ENCODE assay signal across 8 cellular contexts in the genomic region with DNA sequence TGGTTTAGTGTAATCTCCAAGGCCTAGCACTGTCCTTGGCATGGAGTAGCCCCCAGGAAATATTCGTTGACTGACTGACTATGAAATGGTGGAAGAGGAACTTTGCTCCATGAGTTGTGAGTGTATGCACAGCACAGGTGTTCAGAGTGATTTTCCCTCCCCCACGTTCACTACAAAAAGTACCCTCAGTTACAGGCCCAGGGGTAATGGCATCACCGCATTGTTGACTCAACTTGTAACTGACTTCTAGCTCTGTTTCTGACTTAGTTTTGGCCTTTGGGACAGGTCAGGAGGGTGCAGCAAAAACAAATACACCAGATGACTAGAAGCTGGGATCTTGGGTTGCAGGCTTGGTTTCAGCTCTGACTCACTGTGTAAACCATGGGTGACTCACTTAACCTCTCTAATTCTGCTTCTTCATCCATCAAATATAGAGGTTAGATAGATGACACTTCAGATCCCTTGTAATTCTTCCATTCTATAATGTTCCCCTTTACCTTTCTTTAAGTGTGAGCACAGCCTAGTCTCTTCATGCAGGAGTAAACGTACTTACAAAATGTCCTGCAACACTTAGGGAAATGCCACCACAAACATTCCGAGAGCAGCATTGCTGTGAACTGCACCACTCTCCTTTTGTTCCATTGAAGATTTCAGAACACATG.
A peak's percentile ranks its signal among the peaks of the same experiment; 100 is the strongest.
DNase-seq lines count a peak whose midpoint lies in the region; TF ChIP-seq lines count a peak whose summit lies in the region.

No MANE protein-coding gene starts in this region.

- peak; percentile 68 for DNase-seq in GM12864 (ENCODE audit: low read depth)
- DNase-seq in GM23248: peak; percentile 88
- DNase-seq in activated T-cell treated with anti-CD3 and anti-CD28 coated beads, Interleukin-2, amount 50 U/mL, for 48 hours: peak; percentile 63 to 69
- peak; percentile 88 for DNase-seq in kidney glomerular epithelial cell (lab: John Stamatoyannopoulos, UW)
- DNase-seq in stromal cell of bone marrow (ENCODE audit: low read depth): peak; percentile 95
- DNase-seq in NCI-H1092 treated with DMSO at 0.1 percent for 48 hours (lab: John Stamatoyannopoulos, UW): no peak
- no peak for DNase-seq in D341Med (ENCODE audit: low spot score)

- H3K4me3 ChIP-seq in GM12864 (ENCODE audit: low read depth, low read length): no peak overlapping the region
- no peak overlapping the region for H3K4me3 ChIP-seq in GM23248
- no peak overlapping the region for H3K4me3 ChIP-seq in Loucy (ENCODE audit: low read length, poor library complexity, severe bottlenecking)

- 50 to 51% methylated on average over 5 of the region's 5 CpGs for WGBS in GM23248 (ENCODE audit: low coverage in 1 of 2, low lambda C conversion rate in 2 of 2, missing lambda C conversion rate in 2 of 2), 2 experiments

- H4K20me1 ChIP-seq in GM23248 (ENCODE audit: insufficient read depth) (no peaks in the 10 kb centered on the region), Loucy (ENCODE audit: insufficient read depth, low read length, poor library complexity, severe bottlenecking) (no peaks in the 10 kb centered on the region)

- H3K9ac ChIP-seq in GM23248 (no peak overlapping the region), Loucy (ENCODE audit: low read depth, low read length, poor library complexity, severe bottlenecking) (no peak overlapping the region)

- H3K27me3 ChIP-seq in GM23248 (replicated peaks; ENCODE audit: insufficient read depth) (peaks cover 15% of the 10 kb centered on the region), Loucy (ENCODE audit: insufficient read depth, low read length, poor library complexity, severe bottlenecking) (no peaks in the 10 kb centered on the region)

- H3K79me2 ChIP-seq in GM23248 (ENCODE audit: insufficient read depth) (no peaks in the 10 kb centered on the region), Loucy (ENCODE audit: insufficient read depth, low read length) (peaks cover 79% of the 10 kb centered on the region)

- no peaks in the 10 kb centered on the region for H3K9me3 ChIP-seq in GM23248 (ENCODE audit: low read depth)
- no peaks in the 10 kb centered on the region for H3K9me3 ChIP-seq in Loucy (ENCODE audit: insufficient read depth, low read depth, low read length)

- H3K27ac ChIP-seq in GM23248: no peak overlapping the region

- H3F3A ChIP-seq in GM23248 (ENCODE audit: insufficient read depth): peaks cover 20% of the 10 kb centered on the region; the same call in 1 of the 2 replicates
- no peaks in the 10 kb centered on the region for H3F3A ChIP-seq in Loucy (ENCODE audit: low read depth)

- H3K4me1 ChIP-seq in GM23248 (ENCODE audit: insufficient read depth) (peaks cover 10% of the 10 kb centered on the region), Loucy (ENCODE audit: insufficient read depth, low read length, poor library complexity, severe bottlenecking) (peaks cover 47% of the 10 kb centered on the region)

- in situ Hi-C loops in GM23248 (cut with MboI): no loop called here

- H3K36me3 ChIP-seq in GM23248 (ENCODE audit: low read depth) (no peaks in the 10 kb centered on the region), Loucy (ENCODE audit: insufficient read depth, low read length) (no peaks in the 10 kb centered on the region)

- peak overlapping the region; percentile 16 for H3K4me2 ChIP-seq in GM23248 (ENCODE audit: unreplicated experiment)
- peak overlapping the region; percentile 37 for H3K4me2 ChIP-seq in Loucy (ENCODE audit: low read depth, low read length, poor library complexity, severe bottlenecking)

- TF ChIP-seq CTCF in GM12864 (IDR thresholded peaks at IDR 0.05; ENCODE audit: low read depth, low read length, missing control alignments) (no peak), Loucy (conservative IDR thresholded peaks at IDR 0.05; ENCODE audit: low read length) (no peak)

- H3K9me2 ChIP-seq in GM23248 (ENCODE audit: insufficient read depth) (no peaks in the 10 kb centered on the region), Loucy (replicated peaks; ENCODE audit: low read depth, low read length) (no peaks in the 10 kb centered on the region)

- no peak overlapping the region for H2AFZ ChIP-seq in GM23248
- H2AFZ ChIP-seq in Loucy (ENCODE audit: low read length): no peak overlapping the region

Comparison
In these comparisons a context has a peak if more than half of its experiments do, and no peak if none do; other contexts are left out.
1. DNase-seq: peak in GM12864 (single experiment), GM23248 (single experiment), activated T-cell treated with anti-CD3 and anti-CD28 coated beads, Interleukin-2, amount 50 U/mL, for 48 hours (2 of 2), kidney glomerular epithelial cell (single experiment) and stromal cell of bone marrow (single experiment); none in NCI-H1092 treated with DMSO at 0.1 percent for 48 hours (single experiment) and D341Med (single experiment).